In genomic region chr4:55396305-55397023, GRCh38 we compare ENCODE assay signal across 8 cellular contexts. TPM values are rescaled to one million over a fixed set of nuclear protein-coding genes. Genes with fewer than 3 reads are reported as not detected.
DNase-seq lines count a peak whose midpoint lies in the region; ATAC-seq and TF ChIP-seq lines count a peak whose summit lies in the region.

No MANE protein-coding gene starts in this region.

- H3K4me2 ChIP-seq in DOHH2 (ENCODE audit: low read length), result peak overlapping the region; percentile 95

- peak overlapping the region; percentile 87 for H3K4me3 ChIP-seq in DOHH2 (ENCODE audit: low read length)

- H3K9me3 ChIP-seq in DOHH2 (ENCODE audit: control insufficient read depth, insufficient read depth, low read length), result no peaks in the 10 kb centered on the region

- H3K27ac ChIP-seq in DOHH2 (ENCODE audit: low read depth, low read length), result peak overlapping the region; percentile 71

- H3F3A ChIP-seq in DOHH2 (ENCODE audit: control insufficient read depth, insufficient read depth), result no peaks in the 10 kb centered on the region

- peaks cover 49% of the 10 kb centered on the region for H3K36me3 ChIP-seq in DOHH2 (ENCODE audit: control insufficient read depth, low read length)

- no peak for TF ChIP-seq CTCF in DOHH2 (IDR thresholded peaks at IDR 0.05; ENCODE audit: low read depth, low read length, poor library complexity, severe bottlenecking)

- peaks cover 65% of the 10 kb centered on the region for H3K79me2 ChIP-seq in DOHH2 (ENCODE audit: control insufficient read depth, low read length)

- peaks cover 47% of the 10 kb centered on the region for H3K4me1 ChIP-seq in DOHH2 (ENCODE audit: control insufficient read depth, low read length)

- H3K27me3 ChIP-seq in DOHH2 (ENCODE audit: control insufficient read depth, low read length), result no peaks in the 10 kb centered on the region; the same call in 1 of the 2 replicates

- H4K20me1 ChIP-seq in DOHH2 (ENCODE audit: control insufficient read depth, insufficient read depth, low read depth, low read length), result peaks cover 31% of the 10 kb centered on the region

- H3K9me2 ChIP-seq in DOHH2 (replicated peaks; ENCODE audit: control insufficient read depth, low read length), result no peaks in the 10 kb centered on the region

- ATAC-seq in GM21381 (IDR thresholded peaks at IDR 0.05; ENCODE audit: unreplicated experiment), result peak; percentile 25

- DNase-seq in HT-29 (ENCODE audit: low spot score), result peak; percentile 59
- peak; percentile 46 for DNase-seq in UCSD-AML1 (lab: John Stamatoyannopoulos, UW; ENCODE audit: unreplicated experiment)
- DNase-seq in cerebellar cortex (ENCODE audit: low spot score), result peak; percentile 42
- DNase-seq in kidney glomerular epithelial cell (lab: John Stamatoyannopoulos, UW), result peak; percentile 61
- peak; percentile 25 for DNase-seq in stimulated activated CD4-positive, alpha-beta T cell treated with anti-CD3 and anti-CD28 coated beads, Interleukin-4, amount 100 ng/mL, for 1 hour
- DNase-seq in T1000 (lab: John Stamatoyannopoulos, UW), result no peak

RNA-seq across cellular contexts. Expression of gene TMEM165, which starts 0.7 kb away (rescaled TPM):
- 125 and 162 TPM in 2 replicates for total RNA-seq in HT-29 (2014; rRNA removed; shearing (Covaris generic))

RNA-seq across cellular contexts. Expression of gene SRD5A3, which starts 50.4 kb away (rescaled TPM):
- total RNA-seq in HT-29 (2014; rRNA removed; shearing (Covaris generic)), result 3.8 and 3.9 TPM in 2 replicates
